ENCODE assay signal across 20 cellular contexts in the genomic region with DNA sequence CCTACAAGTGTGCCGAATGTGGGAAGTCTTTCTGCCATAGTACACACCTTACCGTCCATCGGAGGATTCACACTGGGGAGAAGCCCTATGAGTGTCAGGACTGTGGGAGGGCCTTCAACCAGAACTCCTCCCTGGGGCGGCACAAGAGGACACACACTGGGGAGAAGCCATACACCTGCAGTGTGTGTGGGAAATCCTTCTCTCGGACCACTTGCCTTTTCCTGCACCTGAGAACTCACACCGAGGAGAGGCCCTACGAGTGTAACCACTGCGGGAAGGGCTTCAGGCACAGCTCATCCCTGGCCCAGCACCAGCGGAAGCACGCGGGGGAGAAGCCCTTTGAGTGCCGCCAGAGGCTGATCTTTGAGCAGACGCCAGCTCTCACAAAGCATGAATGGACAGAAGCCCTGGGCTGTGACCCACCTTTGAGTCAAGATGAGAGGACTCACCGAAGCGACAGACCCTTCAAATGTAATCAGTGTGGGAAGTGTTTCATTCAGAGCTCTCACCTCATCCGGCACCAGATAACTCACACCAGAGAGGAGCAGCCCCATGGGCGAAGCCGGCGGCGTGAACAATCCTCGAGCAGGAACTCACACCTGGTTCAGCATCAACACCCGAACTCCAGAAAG.
"Had no signal": no experiment of that assay in that cellular context is flagged by ENCODE, and none has a peak within 500 bp of the region (broad histone marks: within the 10 kb centered on the region; RNA-seq: fewer than 3 reads in every experiment).

No MANE protein-coding gene starts in this region.

- H3K27me3 Mint-ChIP-seq: natural killer cell treated with Interleukin-12 subunit alpha and Interleukin-12 subunit beta and Interleukin-15 and Interleukin-18, amount 100 ng/mL, for 72 hours; progenitor cell of endocrine pancreas had no signal

- ATAC-seq: natural killer cell treated with Interleukin-12 subunit alpha and Interleukin-12 subunit beta and Interleukin-15 and Interleukin-18, amount 100 ng/mL, for 72 hours; pancreas; right cardiac atrium; stimulated activated effector memory CD8-positive, alpha-beta T cell treated with anti-CD3 and anti-CD28 coated beads, Interleukin-12 subunit alpha, Interleukin-12 subunit beta, amount 100 ng/mL, for 72 hours; stimulated activated naive CD8-positive, alpha-beta T cell treated with anti-CD3 and anti-CD28 coated beads, Interleukin-15, Interleukin-2, amounts not matched to agents 100 U/mL and 50 U/mL, for 24 hours had no signal

- H3K4me3 ChIP-seq: heart left ventricle, neural progenitor cell, pancreas, smooth muscle cell, testis, transverse colon had no signal

- H3K4me1 Mint-ChIP-seq: endodermal cell; neural progenitor cell; stimulated activated effector memory CD8-positive, alpha-beta T cell treated with anti-CD3 and anti-CD28 coated beads, Interleukin-12 subunit alpha, Interleukin-12 subunit beta, amount 100 ng/mL, for 72 hours had no signal

- H3K4me3 Mint-ChIP-seq: endodermal cell; natural killer cell treated with Interleukin-12 subunit alpha and Interleukin-12 subunit beta and Interleukin-15 and Interleukin-18, amount 100 ng/mL, for 72 hours; stimulated activated effector memory CD8-positive, alpha-beta T cell treated with anti-CD3 and anti-CD28 coated beads, Interleukin-12 subunit alpha, Interleukin-12 subunit beta, amount 100 ng/mL, for 72 hours had no signal

- DNase-seq: effector CD4-positive, alpha-beta T cell; endodermal cell; foreskin melanocyte; heart left ventricle; hippocampal formation; mammary epithelial cell; nucleus accumbens; pancreas; right cardiac atrium; stimulated activated CD4-positive, alpha-beta T cell treated with anti-CD3 and anti-CD28 coated beads, Interleukin-4, amount 100 ng/mL, for 1 hour; stimulated activated CD8-positive, alpha-beta memory T cell treated with anti-CD3 and anti-CD28 coated beads, Interleukin-4, amount 100 ng/mL, for 48 hours; stimulated activated naive CD8-positive, alpha-beta T cell treated with anti-CD3 and anti-CD28 coated beads, Interleukin-15, Interleukin-2, amounts not matched to agents 100 U/mL and 50 U/mL, for 24 hours; testis; transverse colon had no signal

- H3K9ac ChIP-seq: neural progenitor cell had no signal

- H2AFZ ChIP-seq: neural progenitor cell had no signal

- H3K27ac Mint-ChIP-seq: endodermal cell; natural killer cell treated with Interleukin-12 subunit alpha and Interleukin-12 subunit beta and Interleukin-15 and Interleukin-18, amount 100 ng/mL, for 72 hours; neural progenitor cell; progenitor cell of endocrine pancreas; stimulated activated effector memory CD8-positive, alpha-beta T cell treated with anti-CD3 and anti-CD28 coated beads, Interleukin-12 subunit alpha, Interleukin-12 subunit beta, amount 100 ng/mL, for 72 hours had no signal

- H3K9me3 Mint-ChIP-seq: natural killer cell treated with Interleukin-12 subunit alpha and Interleukin-12 subunit beta and Interleukin-15 and Interleukin-18, amount 100 ng/mL, for 72 hours had no signal

- FAIRE-seq: pancreas had no signal

- H3K27ac ChIP-seq: coronary artery, heart left ventricle, neural progenitor cell, pancreas, testis, transverse colon had no signal

- H3K4me1 ChIP-seq: neural progenitor cell, pancreas, testis, transverse colon had no signal

- H3K4me2 ChIP-seq: neural progenitor cell, smooth muscle cell had no signal

- H3K27me3 ChIP-seq: heart left ventricle, neural progenitor cell, pancreas, testis, transverse colon had no signal

- H3K9me3 ChIP-seq: pancreas, testis had no signal
